In genomic region chr4:3342182-3342854, GRCh38 we compare ENCODE assay signal across 9 cellular contexts. TPM values are rescaled to one million over a fixed set of nuclear protein-coding genes. Genes with fewer than 3 reads are reported as not detected.
DNase-seq lines count a peak whose midpoint lies in the region; ATAC-seq, FAIRE-seq and TF ChIP-seq lines count a peak whose summit lies in the region.
"Had no signal": no experiment of that assay in that cellular context is flagged by ENCODE, and none has a peak within 500 bp of the region (broad histone marks: within the 10 kb centered on the region; RNA-seq: fewer than 3 reads in every experiment).

No MANE protein-coding gene starts in this region.

- peak overlapping the region; percentile 18; the same call in 1 of the 3 replicates for H2BK15ac ChIP-seq in IMR-90 (ENCODE audit: low read depth, low read length)

- H3K9ac ChIP-seq in IMR-90 (ENCODE audit: low read depth, low read length): peak overlapping the region; percentile 13; the same call in 1 of the 2 replicates

- H3K4me2 ChIP-seq in IMR-90 (ENCODE audit: low read depth, low read length): peak overlapping the region; percentile 82

- TF ChIP-seq CTCF in IMR-90 (conservative IDR thresholded peaks at IDR 0.05; ENCODE audit: low read depth, low read length) (no peak), gastrocnemius medialis (IDR thresholded peaks at IDR 0.05 in 4 of 5, conservative IDR thresholded peaks at IDR 0.05 in 1 of 5) (no peak)

- H3K27ac ChIP-seq in IMR-90 (ENCODE audit: insufficient read depth, low read length) (peak overlapping the region; percentile 56), gastrocnemius medialis (no peak overlapping the region)

- H3K4ac ChIP-seq in IMR-90 (ENCODE audit: low read depth, low read length): peak overlapping the region; percentile 87

- peak overlapping the region; percentile 7 for H2AK9ac ChIP-seq in IMR-90 (replicated peaks; ENCODE audit: low read depth, low read length, poor library complexity)

- peak overlapping the region; percentile 80 for H3K23ac ChIP-seq in IMR-90 (ENCODE audit: low read depth, low read length)

- peak overlapping the region; percentile 39 for H3K18ac ChIP-seq in IMR-90 (ENCODE audit: low read depth, low read length)

- dilution Hi-C loops in IMR-90 (cut with HindIII; ENCODE audit: low sequenced_read_pairs, unreplicated experiment): no loop called here

- H3K9me1 ChIP-seq in IMR-90 (ENCODE audit: insufficient read depth, low read length): peaks cover 10% of the 10 kb centered on the region

- TF ChIP-seq POLR2A in IMR-90 (IDR thresholded peaks at IDR 0.05; ENCODE audit: low read depth, low read length) (no peak), gastrocnemius medialis (IDR thresholded peaks at IDR 0.05) (no peak)

- CTCF ChIA-PET in IMR-90 (lab: Yijun Ruan, JAX): no interaction called here

- no TSS peak for BruUV-seq in IMR-90 (replicated peaks; lab: Mats Ljungman, UMichigan)

- H4K8ac ChIP-seq in IMR-90 (ENCODE audit: low read depth in 2 of 2, low read length in 2 of 2): peak overlapping the region; percentile 5 to 56; a peak in 2 of 4 replicates

- intact Hi-C loops in IMR-90 (cut with micrococcal nuclease) (no loop called here), gastrocnemius medialis (cut with DNase I; ENCODE audit: low total_unique reads) (loop anchor here (5.0 to 10.0 kb wide), 2 partner anchors 145 to 238 kb away; no protein-coding TSS in a partner anchor)

- ATAC-seq in IMR-90 (ENCODE audit: low read depth): peak; percentile 80
- ATAC-seq in gastrocnemius medialis: no peak

- in situ Hi-C loops in IMR-90 (cut with MboI; ENCODE audit: low sequenced_read_pairs): no loop called here
- in situ Hi-C loops in gastrocnemius medialis (cut with MboI; ENCODE audit: low sequenced_read_pairs in 4 of 4): loop anchor here in 2 of 4 donors (10.0 kb wide), 2 partner anchors 92 to 112 kb away; no protein-coding TSS in a partner anchor

- 14% methylated on average over 2 of the region's 8 CpGs; no CpG with 5 or more reads in 1 of the 2 experiments for WGBS in IMR-90 (ENCODE audit: extremely low coverage in 2 of 2, insufficient read length in 1 of 2), 2 experiments

- H3K4me1 ChIP-seq in IMR-90 (ENCODE audit: control insufficient read depth, insufficient read depth, low read length): peaks cover 15% of the 10 kb centered on the region
- peaks cover 5 to 8% of the 10 kb centered on the region in 2 donors for H3K4me1 ChIP-seq in gastrocnemius medialis

- peaks cover 20 to 76% of the 10 kb centered on the region in 2 experiments for H3K79me1 ChIP-seq in IMR-90 (ENCODE audit: low read depth in 1 of 2, low read length in 2 of 2)

- peaks cover under 1% of the 10 kb centered on the region; the same call in 1 of the 2 replicates for H3K9me3 ChIP-seq in IMR-90 (ENCODE audit: control insufficient read depth, insufficient read depth, low read length)
- no peaks in the 10 kb centered on the region for H3K9me3 ChIP-seq in gastrocnemius medialis

- POLR2A ChIA-PET in IMR-90 (lab: Charles Lee; ENCODE audit: unreplicated experiment): no interaction called here

- peaks cover 9% of the 10 kb centered on the region; the same call in 1 of the 2 replicates for H3K36me3 ChIP-seq in IMR-90 (ENCODE audit: control insufficient read depth, insufficient read depth, low read length)
- no peaks in the 10 kb centered on the region for H3K36me3 ChIP-seq in gastrocnemius medialis

- DNase-seq in NCI-H2171 treated with DMSO at 0.1 percent for 48 hours (lab: John Stamatoyannopoulos, UW) (peak; percentile 65), NCI-H2171 (lab: John Stamatoyannopoulos, UW) (no peak), IMR-90 (peak; percentile 95), amniotic epithelial cell (ENCODE audit: low read depth) (peak; percentile 69), lung microvascular endothelial cell (ENCODE audit: low read depth in 2 of 2) (peak; percentile 62 to 75), frontal cortex (ENCODE audit: low spot score in 2 of 2) (no peak), germinal center (ENCODE audit: low spot score) (no peak), gastrocnemius medialis (no peak)
- DNase-seq: C1 segment of cervical spinal cord had no signal

- no peak for FAIRE-seq in frontal cortex (lab: Jason Lieb, UNC)

- H3K4me3 ChIP-seq in IMR-90 (ENCODE audit: insufficient read depth, low read depth, low read length) (peak overlapping the region; percentile 20; the same call in 1 of the 2 replicates), gastrocnemius medialis (no peak overlapping the region)

- H4K20me1 ChIP-seq in IMR-90 (ENCODE audit: insufficient read depth, low read length): peaks cover 6% of the 10 kb centered on the region; the same call in 1 of the 2 replicates

- H4K5ac ChIP-seq in IMR-90 (ENCODE audit: low read depth, low read length): peak overlapping the region; percentile 75

- H2BK120ac ChIP-seq in IMR-90 (ENCODE audit: low read depth, low read length): peak overlapping the region; percentile 83

- peak overlapping the region; percentile 54 for H3K14ac ChIP-seq in IMR-90 (replicated peaks; ENCODE audit: low read depth, low read length)

- peak overlapping the region; percentile 56; the same call in 1 of the 2 replicates for H3K56ac ChIP-seq in IMR-90 (ENCODE audit: extremely low read depth, insufficient read depth, low read length)

- peak overlapping the region; percentile 52; the same call in 1 of the 2 replicates for H2BK20ac ChIP-seq in IMR-90 (ENCODE audit: low read depth, low read length)

- no peak for TF ChIP-seq RAD21 in IMR-90 (IDR thresholded peaks at IDR 0.05; ENCODE audit: low read length)

- H3K27me3 ChIP-seq in IMR-90 (ENCODE audit: control insufficient read depth, insufficient read depth, low read length) (no peaks in the 10 kb centered on the region), gastrocnemius medialis (no peaks in the 10 kb centered on the region)

- H2BK5ac ChIP-seq in IMR-90 (ENCODE audit: low read depth, low read length, poor library complexity, severe bottlenecking): peak overlapping the region; percentile 67

- peak overlapping the region; percentile 49; the same call in 1 of the 2 replicates for H4K91ac ChIP-seq in IMR-90 (ENCODE audit: insufficient read depth, low read depth, low read length)

- peak overlapping the region; percentile 82 for H2AK5ac ChIP-seq in IMR-90 (ENCODE audit: low read depth, low read length)

- H2AFZ ChIP-seq in IMR-90 (replicated peaks; ENCODE audit: low read length, poor library complexity): peak overlapping the region; percentile 66

TF ChIP-seq in IMR-90, 13 proteins besides CTCF, POLR2A, EP300 and RAD21:
- TF ChIP-seq MAZ (IDR thresholded peaks at IDR 0.05; ENCODE audit: borderline replicate concordance, low read depth, low read length) (no peak), RFX5 (IDR thresholded peaks at IDR 0.05; ENCODE audit: low read depth, low read length) (no peak), MAFK (IDR thresholded peaks at IDR 0.05; ENCODE audit: low read depth, low read length) (0 out of 2 replicates have a peak, but pooled peaks have one; percentile 21), NFE2L2 (IDR thresholded peaks at IDR 0.05; ENCODE audit: low read depth, low read length) (no peak), MXI1 (IDR thresholded peaks at IDR 0.05; ENCODE audit: borderline replicate concordance, low read depth, low read length) (0 out of 2 replicates have a peak, but pooled peaks have one; percentile 47), SMC3 (IDR thresholded peaks at IDR 0.05; ENCODE audit: low read depth, low read length) (no peak), FOS (IDR thresholded peaks at IDR 0.05; ENCODE audit: low read depth, low read length) (peak; percentile 57), RCOR1 (IDR thresholded peaks at IDR 0.05; ENCODE audit: insufficient replicate concordance, low read length) (no peak), CHD1 (IDR thresholded peaks at IDR 0.05; ENCODE audit: low read depth, low read length) (no peak), BHLHE40 (IDR thresholded peaks at IDR 0.05; ENCODE audit: low read depth, low read length) (peak; percentile 100), CEBPB (IDR thresholded peaks at IDR 0.05; ENCODE audit: low read depth, low read length) (peak; percentile 19; the same call in 1 of the 2 replicates), USF2 (IDR thresholded peaks at IDR 0.05; ENCODE audit: low read depth, low read length) (peak; percentile 50; the same call in 1 of the 2 replicates)
- TF ChIP-seq, protein P1, sequence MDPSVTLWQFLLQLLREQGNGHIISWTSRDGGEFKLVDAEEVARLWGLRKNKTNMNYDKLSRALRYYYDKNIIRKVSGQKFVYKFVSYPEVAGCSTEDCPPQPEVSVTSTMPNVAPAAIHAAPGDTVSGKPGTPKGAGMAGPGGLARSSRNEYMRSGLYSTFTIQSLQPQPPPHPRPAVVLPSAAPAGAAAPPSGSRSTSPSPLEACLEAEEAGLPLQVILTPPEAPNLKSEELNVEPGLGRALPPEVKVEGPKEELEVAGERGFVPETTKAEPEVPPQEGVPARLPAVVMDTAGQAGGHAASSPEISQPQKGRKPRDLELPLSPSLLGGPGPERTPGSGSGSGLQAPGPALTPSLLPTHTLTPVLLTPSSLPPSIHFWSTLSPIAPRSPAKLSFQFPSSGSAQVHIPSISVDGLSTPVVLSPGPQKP (IDR thresholded peaks at IDR 0.05; ENCODE audit: borderline replicate concordance, low read depth, low read length): no peak
TF ChIP-seq in IMR-90: peak in this region for 6.

RNA-seq across cellular contexts. Expression of gene RGS12, which starts 49.5 kb away (rescaled TPM):
- total RNA-seq in IMR-90 (2012; rRNA removed) (11.8 and 13.1 TPM in 2 replicates), lung microvascular endothelial cell (29.0 and 33.7 TPM in 2 replicates), frontal cortex (72.2 TPM), gastrocnemius medialis (10 to 100 TPM in 3 of 4 donors, 1 to 10 TPM in 1; 9.1 to 22.6 (median 21.1) TPM)
- 12.0 and 15.7 TPM in 2 replicates for polyA plus RNA-seq in IMR-90 (2012; rRNA removed)
- polyA plus RNA-seq in IMR-90 (2012; cell fraction: cytosol; rRNA removed): 9.1 and 13.7 TPM in 2 replicates
- polyA plus RNA-seq in IMR-90 (2012; cell fraction: nucleus; rRNA removed; ENCODE audit: low replicate concordance): 27.6 and 42.6 TPM in 2 replicates

Comparison
In these comparisons a context has a peak if more than half of its experiments do, and no peak if none do; other contexts are left out.
1. DNase-seq: peak in NCI-H2171 treated with DMSO at 0.1 percent for 48 hours (single experiment), IMR-90 (single experiment), amniotic epithelial cell (single experiment) and lung microvascular endothelial cell (2 of 2); none in NCI-H2171 (single experiment), frontal cortex (0 of 2), germinal center (single experiment) and gastrocnemius medialis (0 of 2).